In the genomic region with DNA sequence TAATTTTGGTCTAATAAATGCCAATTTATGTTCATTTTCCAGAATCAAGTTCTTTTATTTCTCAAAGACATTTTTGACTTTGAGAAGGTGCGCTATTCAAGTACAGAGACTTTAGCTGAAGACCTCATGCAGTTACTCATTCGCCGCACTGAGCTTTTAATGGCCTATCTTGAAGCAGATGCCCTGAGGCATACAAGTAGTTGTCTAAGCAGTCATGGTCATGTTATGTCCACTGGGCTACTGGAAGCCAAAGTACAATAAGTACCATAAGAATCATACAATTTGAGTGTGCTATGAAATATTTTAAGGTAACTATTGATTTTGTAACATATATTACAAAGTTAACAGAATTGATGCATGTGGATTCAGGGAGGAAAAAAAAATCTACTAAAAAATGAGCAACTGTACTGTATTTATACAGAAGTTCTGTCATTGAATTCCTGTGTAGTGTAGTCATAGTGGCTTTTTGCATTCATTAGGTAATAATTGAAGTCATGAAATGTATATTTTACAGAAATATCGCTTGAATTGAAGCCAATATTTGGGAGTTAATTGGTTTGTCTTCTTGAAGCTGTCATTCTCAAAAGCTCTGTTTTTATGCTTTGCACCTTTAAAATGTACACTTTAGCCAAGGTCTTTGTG, we compare ENCODE assay signal across 1 cellular context.
TF ChIP-seq lines count a peak whose summit lies in the region.

No MANE protein-coding gene starts in this region.

TF ChIP-seq in IMR-90, 13 proteins besides CTCF, POLR2A, EP300 and RAD21 (continued from another document):
- peak; percentile 44; the same call in 1 of the 2 replicates for TF ChIP-seq CEBPB (IDR thresholded peaks at IDR 0.05; ENCODE audit: low read depth, low read length)
